In the genomic region with DNA sequence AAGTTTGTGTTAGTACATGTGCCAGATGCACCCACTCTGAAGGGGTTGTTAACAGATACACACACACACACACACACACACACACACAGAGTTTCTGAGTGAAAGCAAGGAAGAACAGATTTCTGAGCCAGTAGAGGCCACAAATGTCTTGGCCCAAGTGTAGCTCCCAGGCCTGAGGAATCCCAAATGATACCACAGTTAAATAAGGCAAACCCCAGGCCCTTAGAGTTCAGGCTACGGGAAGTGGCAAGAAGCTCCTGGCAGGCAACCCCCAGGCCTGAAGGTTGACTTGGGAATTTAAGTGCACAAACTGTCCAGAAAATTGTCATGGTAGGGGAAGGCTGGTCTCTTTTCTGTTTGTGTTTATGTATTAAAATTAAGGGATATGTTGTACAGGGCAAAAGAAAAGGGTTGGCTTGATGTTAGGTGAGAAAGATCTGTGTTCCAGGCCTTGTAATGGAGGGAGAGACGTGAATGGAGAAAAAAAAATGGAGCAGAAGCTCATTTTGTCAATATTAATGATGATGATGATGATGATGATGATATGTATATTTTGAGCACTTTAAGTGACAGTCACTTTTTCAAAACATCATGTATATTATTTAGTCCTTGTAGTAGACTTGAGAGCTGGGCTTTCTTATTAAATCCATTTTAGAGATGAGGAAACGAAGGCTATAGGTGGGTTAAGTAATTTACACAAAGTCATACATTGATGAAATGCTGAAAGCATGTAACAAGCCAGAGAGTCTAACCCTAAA, we compare ENCODE assay signal across 31 cellular contexts.
"Had no signal": no experiment of that assay in that cellular context is flagged by ENCODE, and none has a peak within 500 bp of the region (broad histone marks: within the 10 kb centered on the region; RNA-seq: fewer than 3 reads in every experiment).

No MANE protein-coding gene starts in this region.

- H3K36me3 ChIP-seq: esophagus squamous epithelium, heart right ventricle, lower lobe of right lung, neural progenitor cell, suprapubic skin, transverse colon, upper lobe of right lung, uterus had no signal

- H3K79me2 ChIP-seq: parathyroid adenoma had no signal

- H3K4me3 ChIP-seq: coronary artery, esophagus squamous epithelium, heart right ventricle, lower lobe of right lung, neural progenitor cell, smooth muscle cell, suprapubic skin, transverse colon, upper lobe of right lung, uterus had no signal

- DNase-seq: dermis blood vessel endothelial cell; effector memory CD8-positive, alpha-beta T cell; erythroblast; esophagus squamous epithelium; foreskin melanocyte; glutamatergic neuron; heart right ventricle; hippocampal formation; immature natural killer cell; islet precursor cell; lower lobe of right lung; naive B cell; stimulated activated CD4-positive, alpha-beta T cell treated with anti-CD3 and anti-CD28 coated beads, Interleukin-12 subunit alpha, Interleukin-12 subunit beta, amount 100 ng/mL, for 4 hours; stimulated activated CD4-positive, alpha-beta T cell treated with anti-CD3 and anti-CD28 coated beads, Interleukin-1b, Interleukin-23, amount 100 ng/mL, for 48 hours; stimulated activated CD4-positive, alpha-beta T cell treated with anti-CD3 and anti-CD28 coated beads, Interleukin-4, amount 100 ng/mL, for 1 hour; stimulated activated CD8-positive, alpha-beta memory T cell treated with anti-CD3 and anti-CD28 coated beads, Interleukin-4, amount 100 ng/mL, for 48 hours; stimulated activated naive CD4-positive, alpha-beta T cell; stimulated activated naive CD8-positive, alpha-beta T cell treated with anti-CD3 and anti-CD28 coated beads, Interleukin-15, amount 100 ng/mL, for 72 hours; transverse colon; upper lobe of right lung; uterus had no signal

- H3K4me3 Mint-ChIP-seq: effector memory CD8-positive, alpha-beta T cell; immature natural killer cell; memory B cell; naive B cell; natural killer cell treated with Interleukin-12 subunit alpha and Interleukin-12 subunit beta and Interleukin-15 and Interleukin-18, amount 100 ng/mL, for 72 hours; neural progenitor cell; stimulated activated naive CD8-positive, alpha-beta T cell treated with anti-CD3 and anti-CD28 coated beads, Interleukin-15, amount 100 ng/mL, for 72 hours had no signal

- H3K27ac Mint-ChIP-seq: effector memory CD8-positive, alpha-beta T cell; immature natural killer cell; memory B cell; naive B cell; natural killer cell treated with Interleukin-12 subunit alpha and Interleukin-12 subunit beta and Interleukin-15 and Interleukin-18, amount 100 ng/mL, for 72 hours; neural progenitor cell; progenitor cell of endocrine pancreas; stimulated activated naive CD8-positive, alpha-beta T cell treated with anti-CD3 and anti-CD28 coated beads, Interleukin-15, amount 100 ng/mL, for 72 hours had no signal

- H3K4me2 ChIP-seq: neural progenitor cell, smooth muscle cell had no signal

- H3K27me3 ChIP-seq: esophagus squamous epithelium, heart right ventricle, neural progenitor cell, suprapubic skin, transverse colon, upper lobe of right lung, uterus had no signal

- H3K9me3 Mint-ChIP-seq: neural progenitor cell had no signal

- ATAC-seq: effector memory CD8-positive, alpha-beta T cell; heart right ventricle; lower lobe of right lung; natural killer cell treated with Interleukin-12 subunit alpha and Interleukin-12 subunit beta and Interleukin-15 and Interleukin-18, amount 100 ng/mL, for 72 hours; sciatic nerve; stimulated activated naive CD8-positive, alpha-beta T cell treated with anti-CD3 and anti-CD28 coated beads, Interleukin-15, amount 100 ng/mL, for 72 hours; upper lobe of right lung had no signal

- H3K27me3 Mint-ChIP-seq: effector memory CD8-positive, alpha-beta T cell; memory B cell; naive B cell; natural killer cell treated with Interleukin-12 subunit alpha and Interleukin-12 subunit beta and Interleukin-15 and Interleukin-18, amount 100 ng/mL, for 72 hours; stimulated activated naive CD8-positive, alpha-beta T cell treated with anti-CD3 and anti-CD28 coated beads, Interleukin-15, amount 100 ng/mL, for 72 hours had no signal

- H3K9me3 ChIP-seq: esophagus squamous epithelium, heart right ventricle, lower lobe of right lung, suprapubic skin, transverse colon, upper lobe of right lung, uterus had no signal

- H3K4me1 ChIP-seq: lower lobe of right lung, parathyroid adenoma, upper lobe of right lung, uterus had no signal

- H3K9ac ChIP-seq: neural progenitor cell, parathyroid adenoma had no signal

- H3K4me1 Mint-ChIP-seq: immature natural killer cell; memory B cell; naive B cell; neural progenitor cell; stimulated activated naive CD8-positive, alpha-beta T cell treated with anti-CD3 and anti-CD28 coated beads, Interleukin-15, amount 100 ng/mL, for 72 hours had no signal

- H2AFZ ChIP-seq: neural progenitor cell, parathyroid adenoma had no signal

- FAIRE-seq: endometrium had no signal

- H3K27ac ChIP-seq: coronary artery, esophagus squamous epithelium, heart right ventricle, lower lobe of right lung, neural progenitor cell, parathyroid adenoma, suprapubic skin, transverse colon, upper lobe of right lung had no signal

- H3K36me3 Mint-ChIP-seq: immature natural killer cell; memory B cell; naive B cell; natural killer cell treated with Interleukin-12 subunit alpha and Interleukin-12 subunit beta and Interleukin-15 and Interleukin-18, amount 100 ng/mL, for 72 hours; neural progenitor cell had no signal
